In the genomic region with DNA sequence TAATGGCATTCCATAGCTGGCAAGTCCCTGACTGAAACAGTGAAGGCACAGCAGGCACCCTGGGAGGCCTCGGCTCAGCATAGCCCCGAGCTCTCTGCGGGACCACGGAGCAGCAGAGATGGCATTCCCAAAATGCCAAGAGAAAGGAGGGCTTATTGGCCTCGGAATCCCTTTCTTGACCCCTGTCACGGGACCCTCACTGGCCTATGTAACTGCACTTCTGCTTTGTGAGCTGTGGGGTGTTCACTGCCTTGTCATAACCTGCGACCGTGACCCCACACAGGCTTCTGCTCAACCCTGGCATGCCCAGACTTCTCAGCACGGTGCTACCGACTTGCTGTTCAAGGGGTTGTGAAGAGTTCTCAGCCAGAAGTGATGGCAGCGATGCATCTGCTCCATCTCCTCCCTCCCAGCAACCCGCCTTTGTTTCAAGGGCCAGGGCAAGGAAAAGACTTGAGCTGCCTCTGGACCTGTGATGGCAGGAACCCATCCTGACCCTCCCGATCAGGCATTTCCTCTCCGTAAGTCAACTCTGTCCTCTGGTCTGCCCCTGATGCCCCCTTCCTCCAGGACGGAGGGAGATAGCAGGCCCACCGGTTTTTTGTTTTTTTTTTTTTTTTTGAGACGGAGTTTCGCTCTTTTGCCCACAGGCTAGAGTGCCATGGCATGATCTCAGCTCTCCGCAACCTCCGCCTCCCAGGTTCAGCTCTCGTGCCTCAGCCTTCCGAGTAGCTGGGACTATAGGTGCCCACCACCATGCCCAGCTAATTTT, we compare ENCODE assay signal across 19 cellular contexts. TPM values are rescaled to one million over a fixed set of nuclear protein-coding genes. Genes with fewer than 3 reads are reported as not detected.
DNase-seq lines count a peak whose midpoint lies in the region; ATAC-seq, FAIRE-seq and TF ChIP-seq lines count a peak whose summit lies in the region.
"Had no signal": no experiment of that assay in that cellular context is flagged by ENCODE, and none has a peak within 500 bp of the region (broad histone marks: within the 10 kb centered on the region; RNA-seq: fewer than 3 reads in every experiment).

No MANE protein-coding gene starts in this region.

- FAIRE-seq in GM12892 (lab: Jason Lieb, UNC) = no peak
- FAIRE-seq: frontal cortex had no signal

- H3K36me3 Mint-ChIP-seq in CD4-positive, CD25-positive, alpha-beta regulatory T cell = peaks cover 13% of the 10 kb centered on the region
- H3K36me3 Mint-ChIP-seq in activated T-helper 1 cell treated with anti-CD3 and anti-CD28 coated beads, Interleukin-12 subunit alpha, Interleukin-12 subunit beta, Interleukin-2, Interleukin-4 antibody, amounts not matched to agents 30 ng/mL and 10 ng/mL and 1 ng/mL, durations not matched to agents 14 hours and 24 hours and 36 hours (ENCODE audit: low read depth) = peaks cover 25% of the 10 kb centered on the region

- H3K27ac Mint-ChIP-seq in CD4-positive, CD25-positive, alpha-beta regulatory T cell = peak overlapping the region; percentile 73 to 88 (median 80)
- peak overlapping the region; percentile 31 for H3K27ac Mint-ChIP-seq in activated T-helper 1 cell treated with anti-CD3 and anti-CD28 coated beads, Interleukin-12 subunit alpha, Interleukin-12 subunit beta, Interleukin-2, Interleukin-4 antibody, amounts not matched to agents 30 ng/mL and 10 ng/mL and 1 ng/mL, durations not matched to agents 14 hours and 24 hours and 36 hours

- no peaks in the 10 kb centered on the region for H3K27me3 Mint-ChIP-seq in CD4-positive, CD25-positive, alpha-beta regulatory T cell
- H3K27me3 Mint-ChIP-seq in activated T-helper 1 cell treated with anti-CD3 and anti-CD28 coated beads, Interleukin-12 subunit alpha, Interleukin-12 subunit beta, Interleukin-2, Interleukin-4 antibody, amounts not matched to agents 30 ng/mL and 10 ng/mL and 1 ng/mL, durations not matched to agents 14 hours and 24 hours and 36 hours (ENCODE audit: insufficient read depth) = no peaks in the 10 kb centered on the region
- H3K27me3 Mint-ChIP-seq: IgD-negative memory B cell had no signal

- intact Hi-C loops in activated T-helper 1 cell treated with anti-CD3 and anti-CD28 coated beads, Interleukin-12 subunit alpha, Interleukin-12 subunit beta, Interleukin-2, Interleukin-4 antibody, amounts not matched to agents 30 ng/mL and 10 ng/mL and 1 ng/mL, durations not matched to agents 14 hours and 24 hours and 36 hours (cut with micrococcal nuclease) = no loop called here
- intact Hi-C loops in right cardiac atrium (cut with DNase I) = no loop called here

- no peak for DNase-seq in CD4-positive, CD25-positive, alpha-beta regulatory T cell
- DNase-seq in GM12892 (ENCODE audit: insufficient read length) (no peak), right cardiac atrium (no peak), substantia nigra (lab: John Stamatoyannopoulos, UW) (no peak), COLO668 (lab: John Stamatoyannopoulos, UW; ENCODE audit: unreplicated experiment) (no peak)
- DNase-seq in activated T-helper 1 cell treated with anti-CD3 and anti-CD28 coated beads, Interleukin-12 subunit alpha, Interleukin-12 subunit beta, Interleukin-2, Interleukin-4 antibody, amounts not matched to agents 30 ng/mL and 10 ng/mL and 1 ng/mL, durations not matched to agents 14 hours and 24 hours and 36 hours (ENCODE audit: low spot score) = no peak
- DNase-seq: activated CD8-positive, alpha-beta memory T cell treated with anti-CD3 and anti-CD28 coated beads, Interleukin-2, amount 50 U/mL, for 4 hours; BE2C; dermis blood vessel endothelial cell; DMS53; NCI-H1105 treated with DMSO at 0.1 percent for 48 hours; retina; stimulated activated CD4-positive, alpha-beta T cell treated with anti-CD3 and anti-CD28 coated beads, Interleukin-4, amount 100 ng/mL, for 1 hour; SW 1271 had no signal

- no peak overlapping the region for H3K4me3 ChIP-seq in CD4-positive, CD25-positive, alpha-beta regulatory T cell (ENCODE audit: low read depth, low read length)
- no peak overlapping the region for H3K4me3 ChIP-seq in right cardiac atrium (ENCODE audit: low read length)
- H3K4me3 ChIP-seq: vagina had no signal

- TF ChIP-seq POLR2A in GM12892 (IDR thresholded peaks at IDR 0.05; ENCODE audit: low read depth, low read length) = peak; percentile 26; the same call in 1 of the 2 replicates

- H3K9me3 Mint-ChIP-seq in CD4-positive, CD25-positive, alpha-beta regulatory T cell = no peaks in the 10 kb centered on the region
- H3K9me3 Mint-ChIP-seq in activated T-helper 1 cell treated with anti-CD3 and anti-CD28 coated beads, Interleukin-12 subunit alpha, Interleukin-12 subunit beta, Interleukin-2, Interleukin-4 antibody, amounts not matched to agents 30 ng/mL and 10 ng/mL and 1 ng/mL, durations not matched to agents 14 hours and 24 hours and 36 hours = no peaks in the 10 kb centered on the region
- H3K9me3 Mint-ChIP-seq: IgD-negative memory B cell had no signal

- peaks cover 28% of the 10 kb centered on the region for H3K4me1 ChIP-seq in CD4-positive, CD25-positive, alpha-beta regulatory T cell (ENCODE audit: control insufficient read depth, insufficient read depth, low read length, poor library complexity, severe bottlenecking)
- H3K4me1 ChIP-seq in right cardiac atrium (ENCODE audit: control insufficient read depth, insufficient read depth, low read length) = peaks cover 24% of the 10 kb centered on the region
- H3K4me1 ChIP-seq: BE2C had no signal

- H3K4me3 Mint-ChIP-seq in CD4-positive, CD25-positive, alpha-beta regulatory T cell = no peak overlapping the region
- H3K4me3 Mint-ChIP-seq in activated T-helper 1 cell treated with anti-CD3 and anti-CD28 coated beads, Interleukin-12 subunit alpha, Interleukin-12 subunit beta, Interleukin-2, Interleukin-4 antibody, amounts not matched to agents 30 ng/mL and 10 ng/mL and 1 ng/mL, durations not matched to agents 14 hours and 24 hours and 36 hours = no peak overlapping the region
- H3K4me3 Mint-ChIP-seq: IgD-negative memory B cell had no signal

- H3K9me3 ChIP-seq in CD4-positive, CD25-positive, alpha-beta regulatory T cell (ENCODE audit: control insufficient read depth in 2 of 2, low read length in 2 of 2) = no peaks in the 10 kb centered on the region
- no peaks in the 10 kb centered on the region for H3K9me3 ChIP-seq in right cardiac atrium (ENCODE audit: control insufficient read depth, low read length)
- H3K9me3 ChIP-seq: BE2C, vagina had no signal

- H3K27ac ChIP-seq in CD4-positive, CD25-positive, alpha-beta regulatory T cell (ENCODE audit: insufficient read depth, low read length, poor library complexity, severe bottlenecking) = peak overlapping the region; percentile 19
- H3K27ac ChIP-seq in right cardiac atrium (ENCODE audit: low read length) (peak overlapping the region; percentile 61), substantia nigra (ENCODE audit: low read depth, low read length, poor library complexity, severe bottlenecking) (no peak overlapping the region)
- H3K27ac ChIP-seq: vagina had no signal

- H3K36me3 ChIP-seq in CD4-positive, CD25-positive, alpha-beta regulatory T cell (ENCODE audit: control insufficient read depth, insufficient read depth, low read length) = peaks cover 14% of the 10 kb centered on the region
- H3K36me3 ChIP-seq: BE2C, vagina had no signal

- peaks cover 11 to 35% (median 33%) of the 10 kb centered on the region in 4 donors for H3K4me1 Mint-ChIP-seq in CD4-positive, CD25-positive, alpha-beta regulatory T cell
- H3K4me1 Mint-ChIP-seq in activated T-helper 1 cell treated with anti-CD3 and anti-CD28 coated beads, Interleukin-12 subunit alpha, Interleukin-12 subunit beta, Interleukin-2, Interleukin-4 antibody, amounts not matched to agents 30 ng/mL and 10 ng/mL and 1 ng/mL, durations not matched to agents 14 hours and 24 hours and 36 hours (ENCODE audit: low read depth) = peaks cover 50% of the 10 kb centered on the region

- no peak for ATAC-seq in CD4-positive, CD25-positive, alpha-beta regulatory T cell (ENCODE audit: low read depth in 2 of 2)
- no peak for ATAC-seq in right cardiac atrium
- no peak for ATAC-seq in HG03196 (IDR thresholded peaks at IDR 0.05; ENCODE audit: unreplicated experiment)
- ATAC-seq in GM21360 (IDR thresholded peaks at IDR 0.05; ENCODE audit: unreplicated experiment) = no peak

- WGBS in right cardiac atrium = 76% methylated on average over 22 of the region's 22 CpGs

- H3K27me3 ChIP-seq in CD4-positive, CD25-positive, alpha-beta regulatory T cell (ENCODE audit: control insufficient read depth, insufficient read depth, low read length) = no peaks in the 10 kb centered on the region
- H3K27me3 ChIP-seq in right cardiac atrium (ENCODE audit: control insufficient read depth, insufficient read depth) = no peaks in the 10 kb centered on the region
- H3K27me3 ChIP-seq: BE2C, vagina had no signal

RNA-seq across cellular contexts. Expression of gene EHD4, which starts 30.5 kb away (rescaled TPM):
- 57.8 TPM for total RNA-seq in CD4-positive, CD25-positive, alpha-beta regulatory T cell
- polyA plus RNA-seq in CD4-positive, CD25-positive, alpha-beta regulatory T cell = 10 to 100 TPM in 3 of 4 donors, 1 to 10 TPM in 1; 9.3 to 14.2 (median 13.5) TPM
- polyA plus RNA-seq in GM12892 (2012; ENCODE audit: missing spikeins) = 19.9 TPM
- total RNA-seq in activated T-helper 1 cell treated with anti-CD3 and anti-CD28 coated beads, Interleukin-12 subunit alpha, Interleukin-12 subunit beta, Interleukin-2, Interleukin-4 antibody, amounts not matched to agents 30 ng/mL and 10 ng/mL and 1 ng/mL, durations not matched to agents 14 hours and 24 hours and 36 hours = 29.5 and 30.1 TPM in 2 replicates
- total RNA-seq in right cardiac atrium = 10 to 100 TPM; 31.7 to 37.4 (median 35.3) TPM
- polyA plus RNA-seq in right cardiac atrium = 26.3 TPM

RNA-seq across cellular contexts. Expression of gene SPTBN5, which starts 48.0 kb away (rescaled TPM):
- total RNA-seq in CD4-positive, CD25-positive, alpha-beta regulatory T cell = 2.7 TPM
- polyA plus RNA-seq in CD4-positive, CD25-positive, alpha-beta regulatory T cell = under 1 TPM in 1 of 4 donors, not detected in 3; 0.26 TPM
- polyA plus RNA-seq in GM12892 (2012; ENCODE audit: missing spikeins) = 0.04 TPM
- total RNA-seq in activated T-helper 1 cell treated with anti-CD3 and anti-CD28 coated beads, Interleukin-12 subunit alpha, Interleukin-12 subunit beta, Interleukin-2, Interleukin-4 antibody, amounts not matched to agents 30 ng/mL and 10 ng/mL and 1 ng/mL, durations not matched to agents 14 hours and 24 hours and 36 hours = 1.2 and 1.9 TPM in 2 replicates
- 1 to 10 TPM; 1.7 to 4.3 (median 3.8) TPM for total RNA-seq in right cardiac atrium
- polyA plus RNA-seq in right cardiac atrium = 2.3 TPM
- polyA plus RNA-seq: IgD-negative memory B cell had no signal
